ENCODE assay signal across 16 cellular contexts in the genomic region with DNA sequence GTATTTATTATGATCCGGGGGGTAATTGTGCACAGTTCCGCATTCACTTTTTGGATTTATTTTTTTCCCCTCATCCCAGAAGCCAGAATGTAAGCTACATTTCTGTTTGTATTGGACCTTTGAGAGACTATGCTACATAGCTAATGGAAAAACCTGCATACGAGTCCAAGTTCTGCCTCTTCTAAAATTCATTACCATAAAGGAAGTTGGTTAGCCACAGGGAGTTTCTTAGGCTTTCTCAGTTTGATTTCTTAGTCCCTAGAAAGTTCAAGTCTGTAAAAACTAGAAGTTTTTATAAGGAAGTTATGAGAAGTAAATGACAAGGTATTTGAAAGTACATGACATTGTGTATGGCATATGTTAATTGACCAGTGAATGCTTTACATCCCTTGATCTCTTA.
"Had no signal": no experiment of that assay in that cellular context is flagged by ENCODE, and none has a peak within 500 bp of the region (broad histone marks: within the 10 kb centered on the region; RNA-seq: fewer than 3 reads in every experiment).

No MANE protein-coding gene starts in this region.

- H3K36me3 ChIP-seq: thyroid gland, uterus, WERI-Rb-1 had no signal

- H3K9me3 ChIP-seq: thyroid gland, uterus had no signal

- H3K27me3 ChIP-seq: dorsolateral prefrontal cortex, thyroid gland, uterus had no signal

- H3K27ac ChIP-seq: dorsolateral prefrontal cortex, skin epidermis, thyroid gland, uterus, WERI-Rb-1 had no signal

- H3K27me3 Mint-ChIP-seq: activated CD4-positive, alpha-beta memory T cell treated with anti-CD3 and anti-CD28 coated beads, Interleukin-2, amount 10 ng/mL, durations not matched to agents 7 days and 5 days; activated CD4-positive, alpha-beta T cell treated with anti-CD3 and anti-CD28 coated beads for 36 hours; activated naive CD8-positive, alpha-beta T cell treated with anti-CD3 and anti-CD28 coated beads, Interleukin-2, amount 10 ng/mL, durations not matched to agents 7 days and 5 days; naive thymus-derived CD4-positive, alpha-beta T cell had no signal

- H3K36me3 Mint-ChIP-seq: activated naive CD8-positive, alpha-beta T cell treated with anti-CD3 and anti-CD28 coated beads, Interleukin-2, amount 10 ng/mL, durations not matched to agents 7 days and 5 days; naive thymus-derived CD4-positive, alpha-beta T cell had no signal

- ATAC-seq: activated CD4-positive, alpha-beta T cell treated with anti-CD3 and anti-CD28 coated beads for 36 hours; activated T-cell treated with anti-CD3 and anti-CD28 coated beads, Interleukin-2, amount 50 U/mL, for 72 hours; left colon; naive thymus-derived CD4-positive, alpha-beta T cell had no signal

- H3K4me1 ChIP-seq: thyroid gland, uterus had no signal

- H3K9me3 Mint-ChIP-seq: activated CD4-positive, alpha-beta memory T cell treated with anti-CD3 and anti-CD28 coated beads, Interleukin-2, amount 10 ng/mL, durations not matched to agents 7 days and 5 days; activated naive CD8-positive, alpha-beta T cell treated with anti-CD3 and anti-CD28 coated beads, Interleukin-2, amount 10 ng/mL, durations not matched to agents 7 days and 5 days; activated T-cell treated with anti-CD3 and anti-CD28 coated beads, Interleukin-2, amount 50 U/mL, for 72 hours had no signal

- H3K4me1 Mint-ChIP-seq: activated CD4-positive, alpha-beta memory T cell treated with anti-CD3 and anti-CD28 coated beads, Interleukin-2, amount 10 ng/mL, durations not matched to agents 7 days and 5 days; activated CD4-positive, alpha-beta T cell treated with anti-CD3 and anti-CD28 coated beads for 36 hours; naive thymus-derived CD4-positive, alpha-beta T cell had no signal

- H3K27ac Mint-ChIP-seq: activated CD4-positive, alpha-beta memory T cell treated with anti-CD3 and anti-CD28 coated beads, Interleukin-2, amount 10 ng/mL, durations not matched to agents 7 days and 5 days; activated CD4-positive, alpha-beta T cell treated with anti-CD3 and anti-CD28 coated beads for 36 hours; activated naive CD8-positive, alpha-beta T cell treated with anti-CD3 and anti-CD28 coated beads, Interleukin-2, amount 10 ng/mL, durations not matched to agents 7 days and 5 days; activated T-cell treated with anti-CD3 and anti-CD28 coated beads, Interleukin-2, amount 50 U/mL, for 72 hours; naive thymus-derived CD4-positive, alpha-beta T cell had no signal

- H3K4me3 ChIP-seq: dorsolateral prefrontal cortex, lung, skin epidermis, thyroid gland, uterus had no signal

- H3K4me3 Mint-ChIP-seq: activated CD4-positive, alpha-beta memory T cell treated with anti-CD3 and anti-CD28 coated beads, Interleukin-2, amount 10 ng/mL, durations not matched to agents 7 days and 5 days; activated CD4-positive, alpha-beta T cell treated with anti-CD3 and anti-CD28 coated beads for 36 hours; activated naive CD8-positive, alpha-beta T cell treated with anti-CD3 and anti-CD28 coated beads, Interleukin-2, amount 10 ng/mL, durations not matched to agents 7 days and 5 days; activated T-cell treated with anti-CD3 and anti-CD28 coated beads, Interleukin-2, amount 50 U/mL, for 72 hours; naive thymus-derived CD4-positive, alpha-beta T cell had no signal

- DNase-seq: activated CD4-positive, alpha-beta memory T cell treated with anti-CD3 and anti-CD28 coated beads, Interleukin-2, amount 10 ng/mL, durations not matched to agents 7 days and 5 days; activated CD4-positive, alpha-beta T cell treated with anti-CD3 and anti-CD28 coated beads for 36 hours; activated CD8-positive, alpha-beta memory T cell treated with anti-CD3 and anti-CD28 coated beads, Interleukin-2, amount 50 U/mL, for 4 hours; activated naive CD8-positive, alpha-beta T cell treated with anti-CD3 and anti-CD28 coated beads, Interleukin-2, amount 10 ng/mL, durations not matched to agents 7 days and 5 days; activated T-cell treated with anti-CD3 and anti-CD28 coated beads, Interleukin-2, amount 50 U/mL, for 72 hours; anterior cingulate cortex; dorsolateral prefrontal cortex; left colon; naive thymus-derived CD4-positive, alpha-beta T cell; posterior cingulate gyrus; stimulated activated CD4-positive, alpha-beta T cell treated with anti-CD3 and anti-CD28 coated beads, Interleukin-4, amount 100 ng/mL, for 4 hours; thyroid gland; uterus; WERI-Rb-1 had no signal
